28 cellular contexts compared by ENCODE assay signal in genomic region chr10:67242531-67242930, GRCh38.
"Had no signal": no experiment of that assay in that cellular context is flagged by ENCODE, and none has a peak within 500 bp of the region (broad histone marks: within the 10 kb centered on the region; RNA-seq: fewer than 3 reads in every experiment).

No MANE protein-coding gene starts in this region.

- ATAC-seq: activated CD4-positive, CD25-positive, alpha-beta regulatory T cell treated with anti-CD3 and anti-CD28 coated beads, Interleukin-2, amount 50 U/mL, for 24 hours; effector memory CD8-positive, alpha-beta T cell; left cardiac atrium; left ventricle myocardium superior; mucosa of descending colon; natural killer cell treated with Interleukin-12 subunit alpha and Interleukin-12 subunit beta and Interleukin-15 and Interleukin-18, amount 100 ng/mL, for 72 hours; pancreas; right cardiac atrium; upper lobe of right lung had no signal

- H3K36me3 ChIP-seq: pancreas, spleen, suprapubic skin, tibial artery, upper lobe of right lung had no signal

- H3K27ac Mint-ChIP-seq: activated naive CD8-positive, alpha-beta T cell; effector memory CD8-positive, alpha-beta T cell; natural killer cell treated with Interleukin-12 subunit alpha and Interleukin-12 subunit beta and Interleukin-15 and Interleukin-18, amount 100 ng/mL, for 72 hours; T-helper 1 cell treated with Interleukin-12 subunit alpha and Interleukin-12 subunit beta and Interleukin-4 antibody, amounts not matched to agents 30 μg/mL and 1 μg/mL, for 36 hours had no signal

- H3K4me1 ChIP-seq: pancreas, spleen, suprapubic skin, tibial artery, upper lobe of right lung had no signal

- DNase-seq: activated CD4-positive, alpha-beta T cell treated with anti-CD3 and anti-CD28 coated beads for 48 hours; activated CD4-positive, alpha-beta T cell treated with anti-CD3 and anti-CD28 coated beads, Interleukin-2, amount 50 U/mL, for 48 hours; activated CD8-positive, alpha-beta memory T cell treated with anti-CD3 and anti-CD28 coated beads for 24 hours; activated effector memory CD4-positive, alpha-beta T cell treated with Interleukin-2 at 50 U/mL for 16 hours; activated naive CD4-positive, alpha-beta T cell treated with Interleukin-2 at 50 U/mL for 16 hours; aorta; dorsolateral prefrontal cortex; effector memory CD8-positive, alpha-beta T cell; head of caudate nucleus; left cardiac atrium; left ventricle myocardium superior; mucosa of descending colon; nucleus accumbens; pancreas; right cardiac atrium; spleen; stimulated activated naive CD4-positive, alpha-beta T cell; T-helper 9 cell; tibial artery; upper lobe of right lung had no signal

- H3K27ac ChIP-seq: coronary artery, dorsolateral prefrontal cortex, pancreas, spleen, suprapubic skin, tibial artery, upper lobe of right lung, VCaP had no signal

- H3K9me3 ChIP-seq: mucosa of descending colon, pancreas, spleen, suprapubic skin, tibial artery, upper lobe of right lung had no signal

- H3K36me3 Mint-ChIP-seq: activated naive CD8-positive, alpha-beta T cell; brain; natural killer cell treated with Interleukin-12 subunit alpha and Interleukin-12 subunit beta and Interleukin-15 and Interleukin-18, amount 100 ng/mL, for 72 hours had no signal

- H3K27me3 Mint-ChIP-seq: activated naive CD8-positive, alpha-beta T cell; brain; effector memory CD8-positive, alpha-beta T cell; natural killer cell treated with Interleukin-12 subunit alpha and Interleukin-12 subunit beta and Interleukin-15 and Interleukin-18, amount 100 ng/mL, for 72 hours had no signal

- H3K4me3 Mint-ChIP-seq: activated naive CD8-positive, alpha-beta T cell; brain; effector memory CD8-positive, alpha-beta T cell; natural killer cell treated with Interleukin-12 subunit alpha and Interleukin-12 subunit beta and Interleukin-15 and Interleukin-18, amount 100 ng/mL, for 72 hours; T-helper 1 cell treated with Interleukin-12 subunit alpha and Interleukin-12 subunit beta and Interleukin-4 antibody, amounts not matched to agents 30 μg/mL and 1 μg/mL, for 36 hours had no signal

- H3K27me3 ChIP-seq: dorsolateral prefrontal cortex, pancreas, spleen, suprapubic skin, tibial artery, upper lobe of right lung had no signal

- H3K4me3 ChIP-seq: coronary artery, dorsolateral prefrontal cortex, mucosa of descending colon, pancreas, spleen, suprapubic skin, tibial artery, upper lobe of right lung had no signal
